ENCODE assay signal across 29 cellular contexts in genomic region chr2:80028584-80028983, GRCh38.
"Had no signal": no experiment of that assay in that cellular context is flagged by ENCODE, and none has a peak within 500 bp of the region (broad histone marks: within the 10 kb centered on the region; RNA-seq: fewer than 3 reads in every experiment).

No MANE protein-coding gene starts in this region.

- H3K27ac ChIP-seq: brain microvascular endothelial cell, epithelial cell of prostate, esophagus squamous epithelium, heart right ventricle, left lung, ovary, right lobe of liver, thoracic aorta had no signal

- H3K27me3 ChIP-seq: brain microvascular endothelial cell, esophagus squamous epithelium, left lung, ovary, right lobe of liver had no signal

- H3K4me1 Mint-ChIP-seq: activated CD4-positive, alpha-beta T cell treated with anti-CD3 and anti-CD28 coated beads, Interleukin-2, amount 10 ng/mL, durations not matched to agents 24 days and 14 days; naive thymus-derived CD4-positive, alpha-beta T cell had no signal

- H3K4me3 Mint-ChIP-seq: activated CD4-positive, alpha-beta memory T cell treated with anti-CD3 and anti-CD28 coated beads for 36 hours; activated CD4-positive, alpha-beta T cell treated with anti-CD3 and anti-CD28 coated beads, Interleukin-2, amount 10 ng/mL, durations not matched to agents 24 days and 14 days; activated T-helper 1 cell treated with anti-CD3 and anti-CD28 coated beads, Interleukin-12 subunit alpha, Interleukin-12 subunit beta, Interleukin-2, Interleukin-4 antibody, amounts not matched to agents 30 ng/mL and 10 ng/mL and 1 ng/mL, durations not matched to agents 14 hours and 24 hours and 36 hours; naive thymus-derived CD4-positive, alpha-beta T cell; T-helper 2 cell treated with Interferon-gamma antibody and Interleukin-4, amounts not matched to agents 5 μg/mL and 100 μg/mL, for 36 hours had no signal

- H3K4me1 ChIP-seq: esophagus squamous epithelium, heart right ventricle, left lung, right lobe of liver had no signal

- H3K27me3 Mint-ChIP-seq: activated CD4-positive, alpha-beta memory T cell treated with anti-CD3 and anti-CD28 coated beads for 36 hours; activated CD4-positive, alpha-beta T cell treated with anti-CD3 and anti-CD28 coated beads, Interleukin-2, amount 10 ng/mL, durations not matched to agents 24 days and 14 days; progenitor cell of endocrine pancreas had no signal

- H3K36me3 Mint-ChIP-seq: activated CD4-positive, alpha-beta memory T cell treated with anti-CD3 and anti-CD28 coated beads for 36 hours; naive thymus-derived CD4-positive, alpha-beta T cell had no signal

- H3K9me3 Mint-ChIP-seq: activated T-helper 1 cell treated with anti-CD3 and anti-CD28 coated beads, Interleukin-12 subunit alpha, Interleukin-12 subunit beta, Interleukin-2, Interleukin-4 antibody, amounts not matched to agents 30 ng/mL and 10 ng/mL and 1 ng/mL, durations not matched to agents 14 hours and 24 hours and 36 hours had no signal

- H3K36me3 ChIP-seq: brain microvascular endothelial cell, esophagus squamous epithelium, heart right ventricle, left lung, ovary, right lobe of liver, thoracic aorta had no signal

- DNase-seq: activated CD4-positive, alpha-beta memory T cell treated with anti-CD3 and anti-CD28 coated beads for 36 hours; activated CD4-positive, alpha-beta T cell treated with anti-CD3 and anti-CD28 coated beads, Interleukin-2, amount 10 ng/mL, durations not matched to agents 24 days and 14 days; activated CD4-positive, CD25-positive, alpha-beta regulatory T cell treated with anti-CD3 and anti-CD28 coated beads, Interleukin-2, amount 50 U/mL, for 72 hours; activated CD8-positive, alpha-beta memory T cell treated with anti-CD3 and anti-CD28 coated beads, Interleukin-2, amount 50 U/mL, for 4 hours; activated effector memory CD4-positive, alpha-beta T cell treated with anti-CD3 and anti-CD28 coated beads, Interleukin-2, amount 50 U/mL, for 16 hours; activated naive CD4-positive, alpha-beta T cell treated with anti-CD3 and anti-CD28 coated beads, Interleukin-2, amount 50 U/mL, for 16 hours; activated T-cell treated with anti-CD3 and anti-CD28 coated beads, Interleukin-2, amount 50 U/mL, for 1 hour; amniotic stem cell; brain microvascular endothelial cell; dermis blood vessel endothelial cell; effector CD4-positive, alpha-beta T cell; esophagus squamous epithelium; foreskin melanocyte; heart right ventricle; left lung; naive thymus-derived CD4-positive, alpha-beta T cell; ovary; right lobe of liver; stimulated activated CD4-positive, alpha-beta T cell treated with anti-CD3 and anti-CD28 coated beads, Interleukin-12 subunit alpha, Interleukin-12 subunit beta, amount 100 ng/mL, for 4 hours; stimulated activated CD4-positive, alpha-beta T cell treated with anti-CD3 and anti-CD28 coated beads, Interleukin-4, amount 100 ng/mL, for 1 hour; stimulated activated naive CD8-positive, alpha-beta T cell treated with anti-CD3 and anti-CD28 coated beads, Interleukin-15, Interleukin-2, amounts not matched to agents 100 U/mL and 50 U/mL, for 24 hours; T-helper 1 cell; trophoblast cell had no signal

- ATAC-seq: heart right ventricle; left lung; naive thymus-derived CD4-positive, alpha-beta T cell; right lobe of liver; stimulated activated naive CD8-positive, alpha-beta T cell treated with anti-CD3 and anti-CD28 coated beads, Interleukin-15, Interleukin-2, amounts not matched to agents 100 U/mL and 50 U/mL, for 24 hours had no signal

- H3K27ac Mint-ChIP-seq: activated CD4-positive, alpha-beta memory T cell treated with anti-CD3 and anti-CD28 coated beads for 36 hours; activated CD4-positive, alpha-beta T cell treated with anti-CD3 and anti-CD28 coated beads, Interleukin-2, amount 10 ng/mL, durations not matched to agents 24 days and 14 days; activated T-helper 1 cell treated with anti-CD3 and anti-CD28 coated beads, Interleukin-12 subunit alpha, Interleukin-12 subunit beta, Interleukin-2, Interleukin-4 antibody, amounts not matched to agents 30 ng/mL and 10 ng/mL and 1 ng/mL, durations not matched to agents 14 hours and 24 hours and 36 hours; naive thymus-derived CD4-positive, alpha-beta T cell; progenitor cell of endocrine pancreas; T-helper 2 cell treated with Interferon-gamma antibody and Interleukin-4, amounts not matched to agents 5 μg/mL and 100 μg/mL, for 36 hours had no signal

- H3K4me3 ChIP-seq: esophagus squamous epithelium, heart right ventricle, left lung, lung, ovary, right lobe of liver, thoracic aorta had no signal
